5 cellular contexts compared by ENCODE assay signal in the genomic region with DNA sequence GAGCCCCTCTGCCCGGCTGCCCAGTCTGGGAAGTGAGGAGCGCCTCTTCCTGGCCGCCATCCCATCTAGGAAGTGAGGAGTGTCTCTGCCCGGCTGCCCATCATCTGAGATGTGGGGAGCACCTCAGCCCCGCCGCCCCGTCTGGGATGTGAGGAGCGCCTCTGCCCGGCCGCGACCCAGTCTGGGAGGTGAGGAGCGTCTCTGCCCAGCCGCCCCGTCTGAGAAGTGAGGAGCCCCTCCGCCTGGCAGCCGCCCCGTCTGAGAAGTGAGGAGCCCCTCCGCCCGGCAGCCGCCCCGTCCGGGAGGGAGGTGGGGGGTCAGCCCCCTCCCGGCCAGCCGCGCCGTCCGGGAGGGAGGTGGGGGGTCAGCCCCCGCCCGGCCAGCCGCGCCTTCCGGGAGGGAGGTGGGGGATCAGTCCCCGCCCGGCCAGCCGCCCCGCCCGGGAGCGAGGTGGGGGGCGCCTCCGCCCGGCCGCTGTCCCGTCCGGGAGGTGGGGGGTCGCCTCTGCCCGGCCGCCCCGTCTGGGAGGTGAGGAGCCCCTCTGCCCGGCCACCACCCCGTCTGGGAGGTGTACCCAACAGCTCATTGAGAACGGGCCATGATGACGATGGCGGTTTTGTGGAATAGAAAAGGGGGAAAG. TPM values are rescaled to one million over a fixed set of nuclear protein-coding genes. Genes with fewer than 3 reads are reported as not detected.
DNase-seq lines count a peak whose midpoint lies in the region; ATAC-seq, FAIRE-seq and TF ChIP-seq lines count a peak whose summit lies in the region.
"Not testable (repeated sequence)": the region's sequence is repeated elsewhere in the genome, so short reads cannot be mapped to it uniquely, and the experiment has no call there.

No MANE protein-coding gene starts in this region.

- TF ChIP-seq POLR2A in HepG2 (IDR thresholded peaks at IDR 0.05; ENCODE audit: insufficient read depth in 1 of 2, low read depth in 2 of 2, low read length in 2 of 2): not testable (repeated sequence)

- intact Hi-C loops in HepG2 (cut with micrococcal nuclease; ENCODE audit: unreplicated experiment): not testable (repeated sequence)

- not testable (repeated sequence) for H3K9me3 Mint-ChIP-seq in osteocyte (ENCODE audit: unreplicated experiment)

- H3K4me1 ChIP-seq in GM23248 (ENCODE audit: insufficient read depth) (peaks cover 26% of the 10 kb centered on the region), RWPE2 (ENCODE audit: insufficient read depth, poor library complexity, severe bottlenecking) (peaks cover 13% of the 10 kb centered on the region), HepG2 (ENCODE audit: insufficient read depth, low read length) (peaks cover 21% of the 10 kb centered on the region)

- in situ Hi-C loops in GM23248 (cut with MboI); brain microvascular endothelial cell (cut with HindIII; ENCODE audit: low pct_ligation_motif_present, low sequenced_read_pairs); HepG2 (cut with HindIII; ENCODE audit: extremely low pct_ligation_motif_present, low pct_unique_long_range_greater_than_20kb): not testable (repeated sequence)

- DNase-seq in GM23248; RWPE2 (ENCODE audit: low spot score); brain microvascular endothelial cell; HepG2 (ENCODE audit: low spot score); osteocyte (ENCODE audit: extremely low spot score, unreplicated experiment): not testable (repeated sequence)

- not testable (repeated sequence) for H3K9ac ChIP-seq in GM23248; HepG2 (ENCODE audit: insufficient read depth, low read depth, low read length)

- peak overlapping the region; percentile 78 for H3K27ac Mint-ChIP-seq in osteocyte (ENCODE audit: unreplicated experiment)

- CTCF ChIA-PET in HepG2 (lab: Yijun Ruan, JAX; ENCODE audit: low intra/inter-chr PET ratio, low total read pairs): not testable (repeated sequence)

- not testable (repeated sequence) for TF ChIP-seq EP300 in HepG2 (IDR thresholded peaks at IDR 0.05; ENCODE audit: low read depth in 2 of 2, low read length in 2 of 2); HepG2 (CRISPR knock-in tag; IDR thresholded peaks at IDR 0.05; ENCODE audit: borderline replicate concordance)

- 97% methylated on average over 6 to 53 of the region's 53 CpGs for WGBS in GM23248 (ENCODE audit: low coverage in 1 of 2, low lambda C conversion rate in 2 of 2, missing lambda C conversion rate in 2 of 2), 2 experiments
- WGBS in HepG2 (ENCODE audit: low lambda C conversion rate): 97% methylated on average over 31 of the region's 53 CpGs

- FAIRE-seq in HepG2 (lab: Jason Lieb, UNC): not testable (repeated sequence)

- TF ChIP-seq RAD21 in HepG2 (CRISPR knock-in tag; IDR thresholded peaks at IDR 0.05): not testable (repeated sequence)

- not testable (repeated sequence) for H3K9me3 ChIP-seq in GM23248 (ENCODE audit: low read depth); RWPE2 (ENCODE audit: severe bottlenecking); HepG2 (ENCODE audit: low read length)

- not testable (repeated sequence) for H4K20me1 ChIP-seq in GM23248 (ENCODE audit: insufficient read depth); HepG2 (ENCODE audit: insufficient read depth, low read length)

- not testable (repeated sequence) for H3K4me2 ChIP-seq in GM23248 (ENCODE audit: unreplicated experiment); HepG2 (ENCODE audit: low read depth, low read length)

- H3K36me3 Mint-ChIP-seq in osteocyte (ENCODE audit: unreplicated experiment): not testable (repeated sequence)

- H3K79me2 ChIP-seq in GM23248 (ENCODE audit: insufficient read depth): peaks cover 61% of the 10 kb centered on the region
- H3K79me2 ChIP-seq in HepG2 (ENCODE audit: insufficient read depth, low read length): not testable (repeated sequence)

- H3K9me2 ChIP-seq in GM23248 (ENCODE audit: insufficient read depth): not testable (repeated sequence)

- H3K27me3 Mint-ChIP-seq in osteocyte (ENCODE audit: unreplicated experiment): not testable (repeated sequence)

- H3K27ac ChIP-seq in GM23248 (0 out of 2 replicates have a peak overlapping the region, but pooled peaks have one; percentile 91), RWPE2 (ENCODE audit: poor library complexity, severe bottlenecking) (peak overlapping the region; percentile 74), brain microvascular endothelial cell (peak overlapping the region; percentile 85)
- H3K27ac ChIP-seq in HepG2 (ENCODE audit: extremely low read length, insufficient read depth, low read length): not testable (repeated sequence)

- not testable (repeated sequence) for ATAC-seq in RWPE2 (ENCODE audit: low read depth); HepG2

- BruUV-seq in HepG2 (replicated peaks; lab: Mats Ljungman, UMichigan): not testable (repeated sequence)

- not testable (repeated sequence) for H3K4me3 Mint-ChIP-seq in osteocyte (ENCODE audit: unreplicated experiment)

- POLR2A ChIA-PET in HepG2 (lab: Yijun Ruan, JAX): not testable (repeated sequence)

- peaks cover 51% of the 10 kb centered on the region for H3K4me1 Mint-ChIP-seq in osteocyte (ENCODE audit: unreplicated experiment)

- H3F3A ChIP-seq in GM23248 (ENCODE audit: insufficient read depth): peaks cover 46% of the 10 kb centered on the region

- not testable (repeated sequence) for H3K27me3 ChIP-seq in GM23248 (replicated peaks; ENCODE audit: insufficient read depth); RWPE2 (ENCODE audit: insufficient read depth, poor library complexity, severe bottlenecking); brain microvascular endothelial cell (replicated peaks); HepG2 (ENCODE audit: control insufficient read depth in 1 of 2, insufficient read depth in 2 of 2, low read length in 2 of 2)

- not testable (repeated sequence) for H3K36me3 ChIP-seq in GM23248 (ENCODE audit: low read depth)
- H3K36me3 ChIP-seq in RWPE2 (ENCODE audit: low read depth) (peaks cover 32% of the 10 kb centered on the region), brain microvascular endothelial cell (replicated peaks) (peaks cover 21% of the 10 kb centered on the region), HepG2 (replicated peaks in 1 of 2; ENCODE audit: control insufficient read depth in 1 of 2, insufficient read depth in 2 of 2, low read length in 2 of 2) (peaks cover 7 to 19% of the 10 kb centered on the region in 2 experiments; a peak in 2 of 5 replicates)

- H2AFZ ChIP-seq in GM23248; HepG2 (ENCODE audit: low read length): not testable (repeated sequence)

- not testable (repeated sequence) for TF ChIP-seq CTCF in RWPE2 (IDR thresholded peaks at IDR 0.05; ENCODE audit: poor library complexity, severe bottlenecking); brain microvascular endothelial cell (IDR thresholded peaks at IDR 0.05; ENCODE audit: low read depth, low read length, missing control alignments); HepG2 (CRISPR knock-in tag; IDR thresholded peaks at IDR 0.05); osteocyte (IDR thresholded peaks at IDR 0.05)

- not testable (repeated sequence) for H3K4me3 ChIP-seq in GM23248; RWPE2 (ENCODE audit: severe bottlenecking); brain microvascular endothelial cell (ENCODE audit: low read depth, low read length); HepG2 (replicated peaks in 1 of 3; ENCODE audit: insufficient read depth in 1 of 3, low read depth in 2 of 3, low read length in 3 of 3)

RNA-seq across cellular contexts. Expression of a gene that starts 7.1 kb away (rescaled TPM):
- total RNA-seq in GM23248 (2014; rRNA removed; shearing (Covaris generic)): 10.3 and 11.0 TPM in 2 replicates
- polyA plus RNA-seq in GM23248 (2016; fragmentation: Nextera tagmentation; extraction: Ambion mirVana) (8.8 and 9.2 TPM in 2 replicates), HepG2 (2011; rRNA removed) (3.0 and 3.2 TPM in 2 replicates)
- total RNA-seq in HepG2 (2016; rRNA removed; fragmentation: Illumina TruSeq; extraction: Trizol) (7.1 and 8.1 TPM in 2 replicates), osteocyte (36.5 and 42.2 TPM in 2 replicates)
- 0.51 and 0.88 TPM in 2 replicates for total RNA-seq in HepG2 (2016; cell fraction: cytosol; rRNA removed; fragmentation: Illumina TruSeq; extraction: Trizol; ENCODE audit: low read depth)
- total RNA-seq in HepG2 (2016; cell fraction: insoluble cytoplasmic fraction; rRNA removed; fragmentation: Illumina TruSeq; extraction: Trizol): 7.1 and 7.5 TPM in 2 replicates
- total RNA-seq in HepG2 (2016; cell fraction: membrane; rRNA removed; fragmentation: Illumina TruSeq; extraction: Trizol): 2.1 and 2.7 TPM in 2 replicates
- 5.7 and 8.6 TPM in 2 replicates for total RNA-seq in HepG2 (2016; cell fraction: nucleus; rRNA removed; fragmentation: Illumina TruSeq; extraction: Trizol)
- polyA plus RNA-seq in HepG2 (2011; cell fraction: cytosol; rRNA removed): 1.3 and 1.8 TPM in 2 replicates
- polyA plus RNA-seq in HepG2 (2011; cell fraction: nucleus; rRNA removed): 10.1 and 11.0 TPM in 2 replicates
- polyA plus RNA-seq in HepG2 (2012): 9.5 and 9.7 TPM in 2 replicates
- 0.27 and 0.32 TPM in 2 replicates for polyA plus RNA-seq in HepG2 (2016; cell fraction: cytosol; fragmentation: Illumina TruSeq; extraction: Trizol; ENCODE audit: low read depth)
- 2.6 and 3.8 TPM in 2 replicates for polyA plus RNA-seq in HepG2 (2016; cell fraction: insoluble cytoplasmic fraction; fragmentation: Illumina TruSeq; extraction: Trizol; ENCODE audit: low read depth)
- 0.63 and 0.71 TPM in 2 replicates for polyA plus RNA-seq in HepG2 (2016; cell fraction: membrane; fragmentation: Illumina TruSeq; extraction: Trizol; ENCODE audit: low read depth)
- polyA plus RNA-seq in HepG2 (2016; cell fraction: nucleus; fragmentation: Illumina TruSeq; extraction: Trizol; ENCODE audit: insufficient read depth, low read depth): 10.0 and 15.0 TPM in 2 replicates
- 14.7 and 16.6 TPM in 2 replicates for polyA minus RNA-seq in HepG2 (2011; rRNA and poly(A)+ RNA removed; ENCODE audit: low replicate concordance)
- polyA minus RNA-seq in HepG2 (2011; cell fraction: cytosol; rRNA and poly(A)+ RNA removed): 3.3 and 5.4 TPM in 2 replicates
- polyA minus RNA-seq in HepG2 (2011; cell fraction: nucleus; rRNA and poly(A)+ RNA removed): 8.6 and 9.3 TPM in 2 replicates

RNA-seq across cellular contexts. Expression of a gene that starts 34.5 kb away (rescaled TPM):
- total RNA-seq in GM23248 (2014; rRNA removed; shearing (Covaris generic)): 1,900 and 2,000 TPM in 2 replicates
- polyA plus RNA-seq in GM23248 (2016; fragmentation: Nextera tagmentation; extraction: Ambion mirVana) (1,537 and 1,563 TPM in 2 replicates), HepG2 (2011; rRNA removed) (1,576 and 2,365 TPM in 2 replicates)
- total RNA-seq in HepG2 (2016; rRNA removed; fragmentation: Illumina TruSeq; extraction: Trizol) (9.2 and 21.2 TPM in 2 replicates), osteocyte (266 and 328 TPM in 2 replicates)
- 3.3 and 3.6 TPM in 2 replicates for total RNA-seq in HepG2 (2016; cell fraction: cytosol; rRNA removed; fragmentation: Illumina TruSeq; extraction: Trizol; ENCODE audit: low read depth)
- total RNA-seq in HepG2 (2016; cell fraction: insoluble cytoplasmic fraction; rRNA removed; fragmentation: Illumina TruSeq; extraction: Trizol): 8.0 and 21.0 TPM in 2 replicates
- total RNA-seq in HepG2 (2016; cell fraction: membrane; rRNA removed; fragmentation: Illumina TruSeq; extraction: Trizol): 8.0 and 9.1 TPM in 2 replicates
- 18.0 and 20.9 TPM in 2 replicates for total RNA-seq in HepG2 (2016; cell fraction: nucleus; rRNA removed; fragmentation: Illumina TruSeq; extraction: Trizol)
- 1,491 and 1,809 TPM in 2 replicates for polyA plus RNA-seq in HepG2 (2011; cell fraction: cytosol; rRNA removed)
- 562 and 817 TPM in 2 replicates for polyA plus RNA-seq in HepG2 (2011; cell fraction: nucleus; rRNA removed)
- polyA plus RNA-seq in HepG2 (2012): 545 and 706 TPM in 2 replicates
- 3.7 and 4.4 TPM in 2 replicates for polyA plus RNA-seq in HepG2 (2016; cell fraction: cytosol; fragmentation: Illumina TruSeq; extraction: Trizol; ENCODE audit: low read depth)
- polyA plus RNA-seq in HepG2 (2016; cell fraction: insoluble cytoplasmic fraction; fragmentation: Illumina TruSeq; extraction: Trizol; ENCODE audit: low read depth): 9.1 and 11.4 TPM in 2 replicates
- 6.1 and 6.8 TPM in 2 replicates for polyA plus RNA-seq in HepG2 (2016; cell fraction: membrane; fragmentation: Illumina TruSeq; extraction: Trizol; ENCODE audit: low read depth)
- polyA plus RNA-seq in HepG2 (2016; cell fraction: nucleus; fragmentation: Illumina TruSeq; extraction: Trizol; ENCODE audit: insufficient read depth, low read depth): 38.3 and 38.7 TPM in 2 replicates
- polyA minus RNA-seq in HepG2 (2011; rRNA and poly(A)+ RNA removed; ENCODE audit: low replicate concordance): 6.3 and 1,949 TPM in 2 replicates
- polyA minus RNA-seq in HepG2 (2011; cell fraction: cytosol; rRNA and poly(A)+ RNA removed): 904 and 1,305 TPM in 2 replicates
- polyA minus RNA-seq in HepG2 (2011; cell fraction: nucleus; rRNA and poly(A)+ RNA removed): 242 and 430 TPM in 2 replicates

Comparison
In these comparisons a context has a peak if more than half of its experiments do, and no peak if none do; other contexts are left out.
1. RNA of a gene that starts 34.5 kb away (total RNA-seq): 1,900 to 2,000 TPM in GM23248 and 266 to 328 TPM in osteocyte; 3.3 to 21.2 TPM in HepG2; every median in the first group is over 10 times any median in the second.